In genomic region chr1:225845633-225846259, GRCh38 we compare ENCODE assay signal across 8 cellular contexts. TPM values are rescaled to one million over a fixed set of nuclear protein-coding genes. Genes with fewer than 3 reads are reported as not detected.
DNase-seq lines count a peak whose midpoint lies in the region; ATAC-seq, FAIRE-seq and TF ChIP-seq lines count a peak whose summit lies in the region.

No MANE protein-coding gene starts in this region.

- H3K4me1 Mint-ChIP-seq in activated T-helper 17 cell treated with anti-CD3 and anti-CD28 coated beads, Interleukin-2, amount 50 U/mL, for 72 hours: peaks cover 9% of the 10 kb centered on the region

- H3K4me1 ChIP-seq in pancreas: peaks cover 6 to 16% (median 9%) of the 10 kb centered on the region in 3 donors

- H3K4me3 Mint-ChIP-seq in activated T-helper 17 cell treated with anti-CD3 and anti-CD28 coated beads, Interleukin-2, amount 50 U/mL, for 72 hours: no peak overlapping the region

- peak overlapping the region in 1 of 4 donors; percentile 16 for H3K27ac ChIP-seq in pancreas

- peaks cover 35% of the 10 kb centered on the region for H3K36me3 Mint-ChIP-seq in activated T-helper 17 cell treated with anti-CD3 and anti-CD28 coated beads, Interleukin-2, amount 50 U/mL, for 72 hours (ENCODE audit: low read depth)

- no peak overlapping the region for H3K27ac Mint-ChIP-seq in activated T-helper 17 cell treated with anti-CD3 and anti-CD28 coated beads, Interleukin-2, amount 50 U/mL, for 72 hours

- H3K4me3 ChIP-seq in pancreas: no peak overlapping the region

- peak; percentile 46 for TF ChIP-seq CTCF in GM20000 (IDR thresholded peaks at IDR 0.05; ENCODE audit: extremely low read depth, missing control alignments)
- peak; percentile 29 to 46 (median 37) for TF ChIP-seq CTCF in pancreas (IDR thresholded peaks at IDR 0.05)

- H3K27me3 ChIP-seq in pancreas: no peaks in the 10 kb centered on the region

- peaks cover 0 to 48% (median 29%) of the 10 kb centered on the region in 3 donors for H3K36me3 ChIP-seq in pancreas

- DNase-seq in AG20443 (ENCODE audit: low spot score) (peak; percentile 88), GM20000 (ENCODE audit: low spot score) (no peak), NCI-H69 (lab: John Stamatoyannopoulos, UW) (peak; percentile 91), glomerular visceral epithelial cell (ENCODE audit: extremely low spot score) (peak; percentile 76), pancreas (peak; percentile 76 to 86 (median 78))
- DNase-seq in effector CD8-positive, alpha-beta T cell (lab: John Stamatoyannopoulos, UW): no peak

- H3K27me3 Mint-ChIP-seq in activated T-helper 17 cell treated with anti-CD3 and anti-CD28 coated beads, Interleukin-2, amount 50 U/mL, for 72 hours: no peaks in the 10 kb centered on the region

- no peaks in the 10 kb centered on the region for H3K9me3 ChIP-seq in pancreas

- FAIRE-seq in pancreas (lab: Jason Lieb, UNC): no peak

- 46 to 48% methylated on average over 11 of the region's 11 CpGs for WGBS in pancreas, 2 donors

- intact Hi-C loops in pancreas (cut with DNase I): no loop called here

- ATAC-seq in activated T-helper 17 cell treated with anti-CD3 and anti-CD28 coated beads, Interleukin-2, amount 50 U/mL, for 72 hours (replicated peaks): peak; percentile 38
- peak; percentile 44 to 74 (median 68) for ATAC-seq in pancreas
- no peak for ATAC-seq in GM21737 (IDR thresholded peaks at IDR 0.05; ENCODE audit: unreplicated experiment)

- no peaks in the 10 kb centered on the region for H3K9me3 Mint-ChIP-seq in activated T-helper 17 cell treated with anti-CD3 and anti-CD28 coated beads, Interleukin-2, amount 50 U/mL, for 72 hours

RNA-seq across cellular contexts. Expression of gene EPHX1, which starts 35.8 kb away (rescaled TPM):
- 1 to 10 TPM; 1.5 to 1.7 TPM for total RNA-seq in activated T-helper 17 cell treated with anti-CD3 and anti-CD28 coated beads, Interleukin-2, amount 50 U/mL, for 72 hours
- total RNA-seq in pancreas: 100 to 1,000 TPM in 5 of 6 donors, 10 to 100 TPM in 1; 87.2 to 168 (median 144) TPM
- 10 to 100 TPM; 26.1 to 58.0 TPM for polyA plus RNA-seq in pancreas

RNA-seq across cellular contexts. Expression of gene TMEM63A, which starts 36.4 kb away (rescaled TPM):
- 100 to 1,000 TPM in 1 of 2 donors, 10 to 100 TPM in 1; 74.9 to 242 TPM for total RNA-seq in activated T-helper 17 cell treated with anti-CD3 and anti-CD28 coated beads, Interleukin-2, amount 50 U/mL, for 72 hours
- 100 to 1,000 TPM in 1 of 6 donors, 10 to 100 TPM in 5; 56.3 to 124 (median 76.4) TPM for total RNA-seq in pancreas
- 100 to 1,000 TPM in 1 of 2 donors, 10 to 100 TPM in 1; 88.9 to 185 TPM for polyA plus RNA-seq in pancreas

RNA-seq across cellular contexts. Expression of gene LEFTY1, which starts 43.2 kb away (rescaled TPM):
- total RNA-seq in activated T-helper 17 cell treated with anti-CD3 and anti-CD28 coated beads, Interleukin-2, amount 50 U/mL, for 72 hours: not detected
- total RNA-seq in pancreas: 100 to 1,000 TPM in 1 of 6 donors, 10 to 100 TPM in 4, 1 to 10 TPM in 1; 4.1 to 146 (median 55.9) TPM
- polyA plus RNA-seq in pancreas: 10 to 100 TPM in 1 of 2 donors, 1 to 10 TPM in 1; 8.4 to 57.6 TPM

Comparison
In these comparisons a context has a peak if more than half of its experiments do, and no peak if none do; other contexts are left out.
1. DNase-seq: peak in AG20443 (single experiment), NCI-H69 (single experiment), glomerular visceral epithelial cell (single experiment) and pancreas (6 of 6); none in GM20000 (single experiment) and effector CD8-positive, alpha-beta T cell (single experiment).
2. RNA of gene EPHX1, which starts 35.8 kb away (total RNA-seq): 87.2 to 168 TPM in pancreas; 1.5 to 1.7 TPM in activated T-helper 17 cell treated with anti-CD3 and anti-CD28 coated beads, Interleukin-2, amount 50 U/mL, for 72 hours; every median in the first group is over 10 times any median in the second.
3. RNA of gene LEFTY1, which starts 43.2 kb away (total RNA-seq): 4.1 to 146 TPM in pancreas; not detected in activated T-helper 17 cell treated with anti-CD3 and anti-CD28 coated beads, Interleukin-2, amount 50 U/mL, for 72 hours; every median in the first group is over 4 times any median in the second.